Comparison of ENCODE assay signal across 31 cellular contexts in the genomic region with DNA sequence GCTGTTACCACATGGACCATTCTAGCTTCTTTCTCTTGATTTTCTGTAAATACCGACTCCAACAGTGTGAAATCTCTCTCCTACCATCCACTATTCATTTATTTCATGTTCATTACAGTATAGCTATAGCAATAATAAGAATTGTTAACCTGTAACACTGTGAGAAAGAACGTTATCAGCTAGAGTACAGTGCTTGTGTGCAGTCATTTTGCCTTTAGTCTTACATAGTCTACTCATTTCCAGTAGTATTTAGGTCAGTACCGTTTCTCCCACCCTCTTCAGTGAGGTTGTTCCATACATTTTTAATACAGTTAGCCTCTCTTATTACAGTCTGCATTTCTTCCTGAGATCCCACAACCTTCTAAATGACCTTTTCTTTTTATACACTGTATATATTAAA.
"Had no signal": no experiment of that assay in that cellular context is flagged by ENCODE, and none has a peak within 500 bp of the region (broad histone marks: within the 10 kb centered on the region; RNA-seq: fewer than 3 reads in every experiment).

No MANE protein-coding gene starts in this region.

- ATAC-seq: activated CD4-positive, alpha-beta T cell treated with anti-CD3 and anti-CD28 coated beads for 36 hours; activated CD4-positive, CD25-positive, alpha-beta regulatory T cell treated with anti-CD3 and anti-CD28 coated beads, Interleukin-2, amount 50 U/mL, for 24 hours; activated CD8-positive, alpha-beta memory T cell treated with anti-CD3 and anti-CD28 coated beads, Interleukin-2, amount 10 ng/mL, durations not matched to agents 7 days and 5 days; activated CD8-positive, alpha-beta T cell treated with anti-CD3 and anti-CD28 coated beads, Interleukin-2, amount 10 ng/mL, durations not matched to agents 7 days and 5 days; activated naive CD8-positive, alpha-beta T cell treated with anti-CD3 and anti-CD28 coated beads, Interleukin-2, amount 50 U/mL, for 24 hours had no signal

- FAIRE-seq: bronchial epithelial cell, TTC549 had no signal

- H3K27ac ChIP-seq: ascending aorta, cardiac muscle cell, VCaP had no signal

- H3K4me1 ChIP-seq: ascending aorta had no signal

- H3K4me3 ChIP-seq: ascending aorta, cardiac muscle cell had no signal

- H3K36me3 ChIP-seq: ascending aorta, cardiac muscle cell had no signal

- H3K27me3 ChIP-seq: ascending aorta had no signal

- DNase-seq: activated B cell treated with CpG ODN at 0.5 μM for 24 hours; activated CD4-positive, alpha-beta memory T cell treated with anti-CD3 and anti-CD28 coated beads, Interleukin-2, amount 10 ng/mL, durations not matched to agents 7 days and 5 days; activated CD4-positive, alpha-beta T cell treated with anti-CD3 and anti-CD28 coated beads for 1 hour; activated CD4-positive, alpha-beta T cell treated with anti-CD3 and anti-CD28 coated beads for 36 hours; activated CD4-positive, alpha-beta T cell treated with anti-CD3 and anti-CD28 coated beads for 48 hours; activated CD4-positive, alpha-beta T cell treated with anti-CD3 and anti-CD28 coated beads, Interleukin-2, amount 10 ng/mL, durations not matched to agents 7 days and 5 days; activated CD4-positive, alpha-beta T cell treated with anti-CD3 and anti-CD28 coated beads, Interleukin-2, amount 50 U/mL, for 48 hours; activated CD8-positive, alpha-beta memory T cell treated with anti-CD3 and anti-CD28 coated beads for 24 hours; activated CD8-positive, alpha-beta memory T cell treated with anti-CD3 and anti-CD28 coated beads, Interleukin-2, amount 10 ng/mL, durations not matched to agents 7 days and 5 days; activated CD8-positive, alpha-beta memory T cell treated with anti-CD3 and anti-CD28 coated beads, Interleukin-2, amount 50 U/mL, for 48 hours; activated CD8-positive, alpha-beta T cell treated with anti-CD3 and anti-CD28 coated beads, Interleukin-2, amount 10 ng/mL, durations not matched to agents 7 days and 5 days; activated effector memory CD4-positive, alpha-beta T cell treated with Interleukin-2 at 50 U/mL for 16 hours; activated gamma-delta T cell; activated naive CD4-positive, alpha-beta T cell treated with anti-CD3 and anti-CD28 coated beads, Interleukin-2, amount 10 ng/mL, durations not matched to agents 7 days and 5 days; activated naive CD4-positive, alpha-beta T cell treated with Interleukin-2 at 50 U/mL for 16 hours; activated naive CD8-positive, alpha-beta T cell treated with anti-CD3 and anti-CD28 coated beads, Interleukin-2, amount 10 ng/mL, durations not matched to agents 7 days and 5 days; activated naive CD8-positive, alpha-beta T cell treated with anti-CD3 and anti-CD28 coated beads, Interleukin-2, amount 50 U/mL, for 24 hours; activated T-cell treated with anti-CD3 and anti-CD28 coated beads, Interleukin-2, amount 50 U/mL, for 24 hours; activated T-cell treated with anti-CD3 and anti-CD28 coated beads, Interleukin-2, amount 50 U/mL, for 48 hours; amygdala; anterior cingulate cortex; caudate nucleus; cerebellar nuclear complex; T-helper 2 cell; T-helper 9 cell had no signal
